12 cellular contexts compared by ENCODE assay signal in genomic region chr13:97328222-97328790, GRCh38.
DNase-seq lines count a peak whose midpoint lies in the region; ATAC-seq and TF ChIP-seq lines count a peak whose summit lies in the region.
"Had no signal": no experiment of that assay in that cellular context is flagged by ENCODE, and none has a peak within 500 bp of the region (broad histone marks: within the 10 kb centered on the region; RNA-seq: fewer than 3 reads in every experiment).

No MANE protein-coding gene starts in this region.

- peaks cover 12% of the 10 kb centered on the region for H3K36me3 Mint-ChIP-seq in CD4-positive, alpha-beta T cell (ENCODE audit: low read depth)

- no peaks in the 10 kb centered on the region for H3K27me3 ChIP-seq in right lobe of liver
- no peaks in the 10 kb centered on the region for H3K27me3 ChIP-seq in aorta (ENCODE audit: control insufficient read depth in 1 of 2, insufficient read depth in 2 of 2, low read length in 1 of 2)
- H3K27me3 ChIP-seq in CD4-positive, alpha-beta T cell (ENCODE audit: control insufficient read depth, insufficient read depth, low read length): no peaks in the 10 kb centered on the region

- no peaks in the 10 kb centered on the region for H3K27me3 Mint-ChIP-seq in CD4-positive, alpha-beta T cell

- DNase-seq in Right ventricle myocardium inferior (ENCODE audit: missing footprints) (no peak), cardiac septum (ENCODE audit: low spot score) (no peak), epithelial cell of proximal tubule (ENCODE audit: low read depth) (peak; percentile 67), right lobe of liver (no peak), aorta (no peak), SKM-1 (lab: John Stamatoyannopoulos, UW; ENCODE audit: unreplicated experiment) (no peak)
- no peak for DNase-seq in CD4-positive, alpha-beta T cell
- DNase-seq: activated CD4-positive, alpha-beta T cell treated with anti-CD3 and anti-CD28 coated beads for 48 hours; effector memory CD4-positive, alpha-beta T cell; NCI-H1694 had no signal

- H3K4me1 ChIP-seq in right lobe of liver (peaks cover 0 to 10% (median 0%) of the 10 kb centered on the region in 4 donors), aorta (ENCODE audit: control insufficient read depth in 1 of 2, insufficient read depth in 2 of 2, low read length in 2 of 2) (peaks cover 0 to 4% of the 10 kb centered on the region in 2 donors)

- TF ChIP-seq CTCF in epithelial cell of proximal tubule (conservative IDR thresholded peaks at IDR 0.05; ENCODE audit: low read depth, low read length) (no peak), right lobe of liver (IDR thresholded peaks at IDR 0.05) (no peak)
- TF ChIP-seq CTCF in CD4-positive, alpha-beta T cell (IDR thresholded peaks at IDR 0.05): no peak

- no peak overlapping the region for H3K27ac Mint-ChIP-seq in CD4-positive, alpha-beta T cell

- no peaks in the 10 kb centered on the region for H3K9me3 Mint-ChIP-seq in CD4-positive, alpha-beta T cell

- no peaks in the 10 kb centered on the region for H3K9me3 ChIP-seq in right lobe of liver
- H3K9me3 ChIP-seq in aorta (ENCODE audit: control insufficient read depth, low read length): no peaks in the 10 kb centered on the region
- H3K9me3 ChIP-seq in CD4-positive, alpha-beta T cell (ENCODE audit: control insufficient read depth, low read length): no peaks in the 10 kb centered on the region

- CTCF ChIA-PET in CD4-positive, alpha-beta T cell (lab: Charles Lee): interaction anchor here (0.7 to 0.9 kb wide), 2 partner anchors 24 to 135 kb away, joined by 3 read pairs; no protein-coding TSS in a partner anchor

- POLR2A ChIA-PET in CD4-positive, alpha-beta T cell (lab: Charles Lee): interaction anchor here (0.5 to 0.6 kb wide), 2 partner anchors 25 to 103 kb away, joined by 3 read pairs; no protein-coding TSS in a partner anchor

- peaks cover 25% of the 10 kb centered on the region for H3K4me1 Mint-ChIP-seq in CD4-positive, alpha-beta T cell (ENCODE audit: low read depth)

- no peak for TF ChIP-seq POLR2A in right lobe of liver (IDR thresholded peaks at IDR 0.05)

- H3K36me3 ChIP-seq in right lobe of liver: no peaks in the 10 kb centered on the region
- no peaks in the 10 kb centered on the region for H3K36me3 ChIP-seq in aorta (ENCODE audit: control insufficient read depth in 1 of 2, insufficient read depth in 2 of 2, low read length in 1 of 2)

- H3K4me3 ChIP-seq in epithelial cell of proximal tubule (ENCODE audit: low read depth, low read length) (no peak overlapping the region), right lobe of liver (no peak overlapping the region), aorta (ENCODE audit: low read length in 2 of 2) (no peak overlapping the region)
- H3K4me3 ChIP-seq: skin epidermis had no signal

- H3K27ac ChIP-seq in right lobe of liver (no peak overlapping the region), aorta (ENCODE audit: low read depth in 1 of 2, low read length in 2 of 2) (peak overlapping the region in 1 of 2 donors; percentile 19)
- H3K27ac ChIP-seq in CD4-positive, alpha-beta T cell (ENCODE audit: low read depth, low read length): no peak overlapping the region

- intact Hi-C loops in Right ventricle myocardium inferior (cut with DNase I): no loop called here
- intact Hi-C loops in cardiac septum (cut with DNase I): no loop called here
- intact Hi-C loops in right lobe of liver (cut with DNase I): no loop called here
- intact Hi-C loops in aorta (cut with DNase I): no loop called here
- intact Hi-C loops in CD4-positive, alpha-beta T cell (cut with DNase I, micrococcal nuclease): no loop called here

- no peak overlapping the region for H3K4me3 Mint-ChIP-seq in CD4-positive, alpha-beta T cell

- ATAC-seq in Right ventricle myocardium inferior (peak; percentile 54), right lobe of liver (peak in 3 of 4 donors; percentile 12 to 28 (median 14)), aorta (ENCODE audit: low FRiP score) (peak; percentile 68), GM18498 (IDR thresholded peaks at IDR 0.05; ENCODE audit: unreplicated experiment) (no peak)
- no peak for ATAC-seq in CD4-positive, alpha-beta T cell (ENCODE audit: poor library complexity)

- 76% methylated on average over 12 of the region's 12 CpGs for WGBS in right lobe of liver (ENCODE audit: insufficient coverage, low coverage, low lambda C conversion rate, missing lambda C conversion rate)
- WGBS in aorta, 2 donors: 55 to 57% methylated on average over 12 of the region's 12 CpGs

Comparison
In these comparisons a context has a peak if more than half of its experiments do, and no peak if none do; other contexts are left out.
1. ATAC-seq: peak in Right ventricle myocardium inferior (single experiment), right lobe of liver (3 of 4) and aorta (single experiment); none in CD4-positive, alpha-beta T cell (single experiment) and GM18498 (single experiment).